ENCODE assay signal across 2 cellular contexts in genomic region chr4:147855670-147856069, GRCh38.
TF ChIP-seq lines count a peak whose summit lies in the region.

No MANE protein-coding gene starts in this region.

TF ChIP-seq in liver, 16 proteins besides CTCF, POLR2A, EP300 and RAD21 (continued from another document):
- peak; percentile 72 for TF ChIP-seq REST (IDR thresholded peaks at IDR 0.05)
- TF ChIP-seq SP1 (IDR thresholded peaks at IDR 0.05), result peak; percentile 42
- no peak for TF ChIP-seq FOXA1 (IDR thresholded peaks at IDR 0.05)
- TF ChIP-seq JUND (IDR thresholded peaks at IDR 0.05), result no peak
- TF ChIP-seq HNF4A (conservative IDR thresholded peaks at IDR 0.05), result no peak
- no peak for TF ChIP-seq ATF3 (IDR thresholded peaks at IDR 0.05)

TF ChIP-seq in HepG2, 621 proteins besides CTCF, POLR2A, EP300 and RAD21:
- TF ChIP-seq ATF6 (CRISPR knock-in tag; conservative IDR thresholded peaks at IDR 0.05), result no peak
- no peak for TF ChIP-seq SOX5 (CRISPR knock-in tag; IDR thresholded peaks at IDR 0.05; ENCODE audit: borderline replicate concordance)
- TF ChIP-seq NFYB (CRISPR knock-in tag; IDR thresholded peaks at IDR 0.05), result no peak
- TF ChIP-seq ZNF652 (CRISPR knock-in tag; IDR thresholded peaks at IDR 0.05; ENCODE audit: borderline replicate concordance, low read depth), result no peak
- TF ChIP-seq ZNF414 (CRISPR knock-in tag; IDR thresholded peaks at IDR 0.05), result no peak
- TF ChIP-seq ZNF616 (CRISPR knock-in tag; IDR thresholded peaks at IDR 0.05; ENCODE audit: low read depth), result no peak
- no peak for TF ChIP-seq ZSCAN9 (CRISPR knock-in tag; IDR thresholded peaks at IDR 0.05; ENCODE audit: borderline replicate concordance)
- TF ChIP-seq ETV6 (CRISPR knock-in tag; conservative IDR thresholded peaks at IDR 0.05), result no peak
- no peak for TF ChIP-seq ATF5 (CRISPR knock-in tag; IDR thresholded peaks at IDR 0.05; ENCODE audit: low read depth)
- TF ChIP-seq KDM6A (CRISPR knock-in tag; IDR thresholded peaks at IDR 0.05; ENCODE audit: low read depth), result no peak
- TF ChIP-seq ETV5 (CRISPR knock-in tag; IDR thresholded peaks at IDR 0.05; ENCODE audit: borderline replicate concordance), result no peak
- TF ChIP-seq ZNF766 (CRISPR knock-in tag; IDR thresholded peaks at IDR 0.05; ENCODE audit: borderline replicate concordance), result no peak
- no peak for TF ChIP-seq TGIF2 (CRISPR knock-in tag; IDR thresholded peaks at IDR 0.05)
- no peak for TF ChIP-seq ZNF335 (CRISPR knock-in tag; IDR thresholded peaks at IDR 0.05)
- no peak for TF ChIP-seq HNRNPH1 (optimal IDR thresholded peaks at IDR 0.05; ENCODE audit: low read depth, low read length)
- no peak for TF ChIP-seq ZNF12 (CRISPR knock-in tag; IDR thresholded peaks at IDR 0.05)
- no peak for TF ChIP-seq ZNF326 (CRISPR knock-in tag; IDR thresholded peaks at IDR 0.05; ENCODE audit: borderline replicate concordance)
